In the genomic region with DNA sequence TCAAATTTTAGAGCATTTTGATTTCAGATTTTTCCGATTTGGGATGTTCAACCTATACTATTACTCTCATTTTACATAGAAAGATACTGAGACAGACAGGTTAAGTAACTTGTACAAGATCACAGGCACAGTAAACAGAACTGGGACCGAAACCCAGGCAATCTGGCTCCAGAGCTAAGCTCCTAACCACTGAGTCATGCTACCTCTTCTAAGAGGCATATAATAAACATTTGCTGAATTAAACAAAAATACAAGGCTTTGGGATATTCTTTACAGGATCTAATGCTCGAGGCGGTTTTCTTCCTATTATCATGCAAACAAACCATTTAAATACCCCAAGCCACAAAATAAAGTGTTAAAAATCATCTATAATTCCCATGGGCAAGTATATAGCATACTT, we compare ENCODE assay signal across 1 cellular context.
TF ChIP-seq lines count a peak whose summit lies in the region.

No MANE protein-coding gene starts in this region.

TF ChIP-seq in IMR-90, 13 proteins besides CTCF, POLR2A, EP300 and RAD21:
- TF ChIP-seq CEBPB (IDR thresholded peaks at IDR 0.05; ENCODE audit: low read depth, low read length) (no peak), CHD1 (IDR thresholded peaks at IDR 0.05; ENCODE audit: low read depth, low read length) (no peak), MXI1 (IDR thresholded peaks at IDR 0.05; ENCODE audit: borderline replicate concordance, low read depth, low read length) (no peak), FOS (IDR thresholded peaks at IDR 0.05; ENCODE audit: low read depth, low read length) (no peak; the same call in 1 of the 2 replicates), BHLHE40 (IDR thresholded peaks at IDR 0.05; ENCODE audit: low read depth, low read length) (no peak), MAFK (IDR thresholded peaks at IDR 0.05; ENCODE audit: low read depth, low read length) (no peak), SMC3 (IDR thresholded peaks at IDR 0.05; ENCODE audit: low read depth, low read length) (no peak), USF2 (IDR thresholded peaks at IDR 0.05; ENCODE audit: low read depth, low read length) (no peak), RFX5 (IDR thresholded peaks at IDR 0.05; ENCODE audit: low read depth, low read length) (no peak), NFE2L2 (IDR thresholded peaks at IDR 0.05; ENCODE audit: low read depth, low read length) (no peak), MAZ (IDR thresholded peaks at IDR 0.05; ENCODE audit: borderline replicate concordance, low read depth, low read length) (no peak), RCOR1 (IDR thresholded peaks at IDR 0.05; ENCODE audit: insufficient replicate concordance, low read length) (no peak)
- TF ChIP-seq, protein P1, sequence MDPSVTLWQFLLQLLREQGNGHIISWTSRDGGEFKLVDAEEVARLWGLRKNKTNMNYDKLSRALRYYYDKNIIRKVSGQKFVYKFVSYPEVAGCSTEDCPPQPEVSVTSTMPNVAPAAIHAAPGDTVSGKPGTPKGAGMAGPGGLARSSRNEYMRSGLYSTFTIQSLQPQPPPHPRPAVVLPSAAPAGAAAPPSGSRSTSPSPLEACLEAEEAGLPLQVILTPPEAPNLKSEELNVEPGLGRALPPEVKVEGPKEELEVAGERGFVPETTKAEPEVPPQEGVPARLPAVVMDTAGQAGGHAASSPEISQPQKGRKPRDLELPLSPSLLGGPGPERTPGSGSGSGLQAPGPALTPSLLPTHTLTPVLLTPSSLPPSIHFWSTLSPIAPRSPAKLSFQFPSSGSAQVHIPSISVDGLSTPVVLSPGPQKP (IDR thresholded peaks at IDR 0.05; ENCODE audit: borderline replicate concordance, low read depth, low read length): no peak
